Comparison of ENCODE assay signal across 13 cellular contexts in genomic region chr9:77495834-77496671, GRCh38.
A peak's percentile ranks its signal among the peaks of the same experiment; 100 is the strongest.
DNase-seq lines count a peak whose midpoint lies in the region; ATAC-seq and TF ChIP-seq lines count a peak whose summit lies in the region.
"Had no signal": no experiment of that assay in that cellular context is flagged by ENCODE, and none has a peak within 500 bp of the region (broad histone marks: within the 10 kb centered on the region; RNA-seq: fewer than 3 reads in every experiment).

No MANE protein-coding gene starts in this region.

- in situ Hi-C loops in HAP-1 (cut with MboI; ENCODE audit: low sequenced_read_pairs): no loop called here

- H3K79me2 ChIP-seq in parathyroid adenoma: no peaks in the 10 kb centered on the region

- H3K4me1 ChIP-seq in parathyroid adenoma: no peaks in the 10 kb centered on the region
- no peaks in the 10 kb centered on the region for H3K4me1 ChIP-seq in HAP-1
- H3K4me1 ChIP-seq: body of pancreas, stomach had no signal

- H3K4me2 ChIP-seq in parathyroid adenoma (ENCODE audit: low read length): peak overlapping the region; percentile 44

- no peak overlapping the region for H3K9ac ChIP-seq in parathyroid adenoma

- H3K9me3 ChIP-seq in parathyroid adenoma (ENCODE audit: control insufficient read depth, low read length): no peaks in the 10 kb centered on the region
- no peaks in the 10 kb centered on the region for H3K9me3 ChIP-seq in HAP-1
- H3K9me3 ChIP-seq: body of pancreas had no signal

- H3K36me3 ChIP-seq in parathyroid adenoma (ENCODE audit: control insufficient read depth, insufficient read depth, low read length): no peaks in the 10 kb centered on the region
- no peaks in the 10 kb centered on the region for H3K36me3 ChIP-seq in HAP-1 (replicated peaks)
- H3K36me3 ChIP-seq: stomach had no signal

- POLR2A ChIA-PET in RWPE1 (lab: Yijun Ruan, JAX; ENCODE audit: low non-redundant PET): no interaction called here

- peak; percentile 62 for DNase-seq in DMS79 (lab: John Stamatoyannopoulos, UW)
- DNase-seq in RWPE1 (ENCODE audit: low spot score): peak; percentile 34
- peak; percentile 87 for DNase-seq in fibroblast of pulmonary artery (ENCODE audit: low read depth)
- no peak for DNase-seq in NCI-H146 treated with DMSO at 0.1 percent for 48 hours (lab: John Stamatoyannopoulos, UW; ENCODE audit: unreplicated experiment)
- DNase-seq in OCI-M1 (lab: John Stamatoyannopoulos, UW): no peak
- DNase-seq in HAP-1 (ENCODE audit: low spot score in 2 of 2): no peak
- DNase-seq: activated CD4-positive, alpha-beta T cell treated with anti-CD3 and anti-CD28 coated beads, Interleukin-2, amount 50 U/mL, for 48 hours; KG1; stomach had no signal

- H3K27me3 ChIP-seq in parathyroid adenoma (ENCODE audit: control insufficient read depth, insufficient read depth, low read length): no peaks in the 10 kb centered on the region
- no peaks in the 10 kb centered on the region for H3K27me3 ChIP-seq in HAP-1 (ENCODE audit: low read depth)
- H3K27me3 ChIP-seq: body of pancreas, stomach had no signal

- no peak for ATAC-seq in GM21528 (IDR thresholded peaks at IDR 0.05; ENCODE audit: low FRiP score, unreplicated experiment)
- ATAC-seq: body of pancreas, Panc1 had no signal

- H3K4me3 ChIP-seq in fibroblast of pulmonary artery (replicated peaks; ENCODE audit: low read depth, low read length) (no peak overlapping the region), parathyroid adenoma (ENCODE audit: low read depth, low read length) (peak overlapping the region; percentile 7), HAP-1 (no peak overlapping the region)
- H3K4me3 ChIP-seq: body of pancreas, stomach had no signal

- CTCF ChIA-PET in RWPE1 (lab: Yijun Ruan, JAX): interaction anchor here (0.6 to 2.1 kb wide), 3 partner anchors 13 to 920 kb away, joined by 3 to 7 read pairs (median 3); no protein-coding TSS in a partner anchor

- TF ChIP-seq CTCF in RWPE1 (conservative IDR thresholded peaks at IDR 0.05; ENCODE audit: low read depth) (no peak), fibroblast of pulmonary artery (IDR thresholded peaks at IDR 0.05; ENCODE audit: low read length, missing control alignments) (no peak), parathyroid adenoma (IDR thresholded peaks at IDR 0.05) (no peak)

- H3K27ac ChIP-seq in RWPE1 (peak overlapping the region; percentile 59; the same call in 1 of the 2 replicates), parathyroid adenoma (no peak overlapping the region)
- H3K27ac ChIP-seq: body of pancreas, stomach had no signal

- H2AFZ ChIP-seq in parathyroid adenoma: peak overlapping the region; percentile 28

Comparison
In these comparisons a context has a peak if more than half of its experiments do, and no peak if none do; other contexts are left out.
1. DNase-seq: peak in DMS79 (single experiment), RWPE1 (single experiment) and fibroblast of pulmonary artery (single experiment); none in NCI-H146 treated with DMSO at 0.1 percent for 48 hours (single experiment), OCI-M1 (single experiment) and HAP-1 (0 of 2).